ENCODE assay signal across 15 cellular contexts in the genomic region with DNA sequence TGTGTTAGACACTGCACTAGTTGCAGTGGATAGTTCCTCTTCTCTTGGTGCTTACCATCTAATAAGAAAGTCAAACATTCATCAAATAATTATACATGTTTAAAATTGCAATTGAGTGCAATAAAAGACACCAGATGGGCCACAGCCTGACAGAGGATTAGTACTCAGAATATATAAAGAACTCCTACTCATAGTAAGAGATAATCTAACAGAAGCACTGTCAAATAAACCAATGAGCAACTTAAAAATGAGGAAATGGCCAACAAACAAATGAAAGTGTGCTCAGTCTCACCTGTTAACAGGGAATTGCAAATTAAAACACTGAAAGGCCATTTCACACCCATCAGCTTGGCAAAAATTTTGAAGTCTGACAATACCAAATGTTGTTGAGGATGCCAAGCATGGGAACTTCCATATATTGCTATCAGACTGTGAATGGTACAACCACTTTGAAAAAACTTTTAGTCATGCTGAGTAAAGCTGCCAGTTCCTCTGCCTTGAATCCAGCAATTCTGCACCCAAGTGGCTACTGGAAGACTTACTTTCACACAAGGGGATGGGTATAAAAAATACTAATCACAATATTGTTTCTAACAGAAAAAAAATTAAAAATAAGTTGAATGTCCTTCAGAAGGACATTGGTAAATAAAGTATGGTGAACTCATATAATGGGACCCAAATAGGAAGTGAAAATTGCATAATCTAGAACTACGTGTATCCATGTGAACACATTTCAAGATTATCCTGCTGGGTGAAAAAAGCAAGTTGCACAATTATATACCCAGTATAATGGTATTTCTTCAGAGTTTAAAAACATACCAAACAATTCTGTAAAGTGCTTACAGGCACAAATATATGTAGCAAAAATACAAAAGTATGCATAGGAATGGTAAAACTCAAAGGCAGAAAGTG. TPM values are rescaled to one million over a fixed set of nuclear protein-coding genes. Genes with fewer than 3 reads are reported as not detected.
DNase-seq lines count a peak whose midpoint lies in the region; ATAC-seq and TF ChIP-seq lines count a peak whose summit lies in the region.
"Had no signal": no experiment of that assay in that cellular context is flagged by ENCODE, and none has a peak within 500 bp of the region (broad histone marks: within the 10 kb centered on the region; RNA-seq: fewer than 3 reads in every experiment).

No MANE protein-coding gene starts in this region.

- H3K4me1 ChIP-seq in upper lobe of left lung, result peaks cover 24 to 34% (median 31%) of the 10 kb centered on the region in 4 donors
- H3K4me1 ChIP-seq: uterus had no signal

- no peaks in the 10 kb centered on the region for H3K36me3 ChIP-seq in upper lobe of left lung
- H3K36me3 ChIP-seq: uterus had no signal

- H3K4me1 Mint-ChIP-seq in activated naive CD8-positive, alpha-beta T cell treated with anti-CD3 and anti-CD28 coated beads, Interleukin-2, amount 10 ng/mL, durations not matched to agents 7 days and 5 days, result peaks cover 17% of the 10 kb centered on the region
- peaks cover 28% of the 10 kb centered on the region for H3K4me1 Mint-ChIP-seq in activated naive CD8-positive, alpha-beta T cell treated with anti-CD3 and anti-CD28 coated beads, Interleukin-2, amount 50 U/mL, for 24 hours
- H3K4me1 Mint-ChIP-seq in effector memory CD8-positive, alpha-beta T cell (ENCODE audit: low read depth in 2 of 2), result peaks cover 9 to 15% of the 10 kb centered on the region in 2 donors

- H3K9me3 ChIP-seq in upper lobe of left lung, result no peaks in the 10 kb centered on the region
- H3K9me3 ChIP-seq: SK-N-SH, uterus had no signal

- peak in 1 of 4 donors; percentile 29 for TF ChIP-seq EP300 in upper lobe of left lung (IDR thresholded peaks at IDR 0.05)

- H3K4me3 ChIP-seq in upper lobe of left lung, result no peak overlapping the region
- H3K4me3 ChIP-seq: uterus had no signal

- ATAC-seq in activated naive CD8-positive, alpha-beta T cell treated with anti-CD3 and anti-CD28 coated beads, Interleukin-2, amount 10 ng/mL, durations not matched to agents 7 days and 5 days (ENCODE audit: low read depth), result no peak
- ATAC-seq in activated naive CD8-positive, alpha-beta T cell treated with anti-CD3 and anti-CD28 coated beads, Interleukin-2, amount 50 U/mL, for 24 hours, result no peak
- no peak for ATAC-seq in effector memory CD8-positive, alpha-beta T cell (replicated peaks)
- ATAC-seq in upper lobe of left lung (ENCODE audit: low FRiP score in 2 of 2) (no peak), GM18861 (IDR thresholded peaks at IDR 0.05; ENCODE audit: unreplicated experiment) (no peak)

- H3K27ac ChIP-seq in upper lobe of left lung, result peak overlapping the region; percentile 52 to 90 (median 87)

- no peak overlapping the region for H3K27ac Mint-ChIP-seq in activated naive CD8-positive, alpha-beta T cell treated with anti-CD3 and anti-CD28 coated beads, Interleukin-2, amount 10 ng/mL, durations not matched to agents 7 days and 5 days
- no peak overlapping the region for H3K27ac Mint-ChIP-seq in activated naive CD8-positive, alpha-beta T cell treated with anti-CD3 and anti-CD28 coated beads, Interleukin-2, amount 50 U/mL, for 24 hours
- H3K27ac Mint-ChIP-seq in effector memory CD8-positive, alpha-beta T cell, result peak overlapping the region in 1 of 2 donors; percentile 86

- no peak for TF ChIP-seq CTCF in upper lobe of left lung (IDR thresholded peaks at IDR 0.05)

- H3K9me3 Mint-ChIP-seq in activated naive CD8-positive, alpha-beta T cell treated with anti-CD3 and anti-CD28 coated beads, Interleukin-2, amount 10 ng/mL, durations not matched to agents 7 days and 5 days, result no peaks in the 10 kb centered on the region
- no peaks in the 10 kb centered on the region for H3K9me3 Mint-ChIP-seq in activated naive CD8-positive, alpha-beta T cell treated with anti-CD3 and anti-CD28 coated beads, Interleukin-2, amount 50 U/mL, for 24 hours
- no peaks in the 10 kb centered on the region for H3K9me3 Mint-ChIP-seq in effector memory CD8-positive, alpha-beta T cell

- H3K4me3 Mint-ChIP-seq in activated naive CD8-positive, alpha-beta T cell treated with anti-CD3 and anti-CD28 coated beads, Interleukin-2, amount 10 ng/mL, durations not matched to agents 7 days and 5 days, result peak overlapping the region; percentile 21
- no peak overlapping the region for H3K4me3 Mint-ChIP-seq in activated naive CD8-positive, alpha-beta T cell treated with anti-CD3 and anti-CD28 coated beads, Interleukin-2, amount 50 U/mL, for 24 hours
- H3K4me3 Mint-ChIP-seq in effector memory CD8-positive, alpha-beta T cell, result peak overlapping the region; percentile 89 to 92

- peaks cover 34% of the 10 kb centered on the region for H3K27me3 Mint-ChIP-seq in activated naive CD8-positive, alpha-beta T cell treated with anti-CD3 and anti-CD28 coated beads, Interleukin-2, amount 10 ng/mL, durations not matched to agents 7 days and 5 days
- peaks cover 31% of the 10 kb centered on the region for H3K27me3 Mint-ChIP-seq in activated naive CD8-positive, alpha-beta T cell treated with anti-CD3 and anti-CD28 coated beads, Interleukin-2, amount 50 U/mL, for 24 hours
- peaks cover 19 to 43% of the 10 kb centered on the region in 2 donors for H3K27me3 Mint-ChIP-seq in effector memory CD8-positive, alpha-beta T cell

- 25 to 42% methylated on average over 1 of the region's 1 CpG for WGBS in upper lobe of left lung, 2 donors

- no peak for DNase-seq in activated naive CD8-positive, alpha-beta T cell treated with anti-CD3 and anti-CD28 coated beads, Interleukin-2, amount 10 ng/mL, durations not matched to agents 7 days and 5 days
- no peak for DNase-seq in activated naive CD8-positive, alpha-beta T cell treated with anti-CD3 and anti-CD28 coated beads, Interleukin-2, amount 50 U/mL, for 24 hours
- DNase-seq in OCI-M1 (lab: John Stamatoyannopoulos, UW) (peak; percentile 62), upper lobe of left lung (no peak), NCI-H2196 (lab: John Stamatoyannopoulos, UW; ENCODE audit: unreplicated experiment) (no peak), LoVo (ENCODE audit: low spot score) (no peak)
- no peak for DNase-seq in effector memory CD8-positive, alpha-beta T cell
- DNase-seq: GF-D8; NCI-H1105 treated with DMSO at 0.1 percent for 48 hours; NCI-H69; SK-N-SH; stimulated activated CD4-positive, alpha-beta T cell treated with anti-CD3 and anti-CD28 coated beads, Interleukin-15, amount 100 ng/mL, for 24 hours; stimulated activated CD8-positive, alpha-beta memory T cell treated with anti-CD3 and anti-CD28 coated beads, Interleukin-4, amount 100 ng/mL, for 48 hours; uterus had no signal

- H3K27me3 ChIP-seq in upper lobe of left lung, result no peaks in the 10 kb centered on the region
- H3K27me3 ChIP-seq: uterus had no signal

- H3K36me3 Mint-ChIP-seq in activated naive CD8-positive, alpha-beta T cell treated with anti-CD3 and anti-CD28 coated beads, Interleukin-2, amount 10 ng/mL, durations not matched to agents 7 days and 5 days, result no peaks in the 10 kb centered on the region
- no peaks in the 10 kb centered on the region for H3K36me3 Mint-ChIP-seq in activated naive CD8-positive, alpha-beta T cell treated with anti-CD3 and anti-CD28 coated beads, Interleukin-2, amount 50 U/mL, for 24 hours (ENCODE audit: low read depth)
- H3K36me3 Mint-ChIP-seq in effector memory CD8-positive, alpha-beta T cell (ENCODE audit: insufficient read depth), result peaks cover 4% of the 10 kb centered on the region

- POLR2A ChIA-PET in activated naive CD8-positive, alpha-beta T cell treated with anti-CD3 and anti-CD28 coated beads, Interleukin-2, amount 10 ng/mL, durations not matched to agents 7 days and 5 days (lab: Charles Lee), result no interaction called here

- TF ChIP-seq POLR2A in upper lobe of left lung (IDR thresholded peaks at IDR 0.05), result no peak

RNA-seq across cellular contexts. Expression of gene CREB3L1, which starts 41.4 kb away (rescaled TPM):
- not detected for total RNA-seq in activated naive CD8-positive, alpha-beta T cell treated with anti-CD3 and anti-CD28 coated beads, Interleukin-2, amount 10 ng/mL, durations not matched to agents 7 days and 5 days
- 10 to 100 TPM; 19.9 to 66.8 (median 38.7) TPM for total RNA-seq in upper lobe of left lung

Comparison
In these comparisons a context has a peak if more than half of its experiments do, and no peak if none do; other contexts are left out.
1. RNA of gene CREB3L1, which starts 41.4 kb away (total RNA-seq): 19.9 to 66.8 TPM in upper lobe of left lung; not detected in activated naive CD8-positive, alpha-beta T cell treated with anti-CD3 and anti-CD28 coated beads, Interleukin-2, amount 10 ng/mL, durations not matched to agents 7 days and 5 days; every median in the first group is over 10 times any median in the second.